19 cellular contexts compared by ENCODE assay signal in genomic region chr4:53587123-53587522, GRCh38. TPM values are rescaled to one million over a fixed set of nuclear protein-coding genes. Genes with fewer than 3 reads are reported as not detected.
DNase-seq lines count a peak whose midpoint lies in the region; TF ChIP-seq lines count a peak whose summit lies in the region.
"Had no signal": no experiment of that assay in that cellular context is flagged by ENCODE, and none has a peak within 500 bp of the region (broad histone marks: within the 10 kb centered on the region; RNA-seq: fewer than 3 reads in every experiment).

No MANE protein-coding gene starts in this region.

- peak overlapping the region; percentile 25 for H3K27ac Mint-ChIP-seq in progenitor cell of endocrine pancreas
- no peak overlapping the region for H3K27ac Mint-ChIP-seq in neural progenitor cell
- H3K27ac Mint-ChIP-seq: CD4-positive, alpha-beta memory T cell had no signal

- peaks cover 15% of the 10 kb centered on the region for H3K27me3 ChIP-seq in neural progenitor cell
- H3K27me3 ChIP-seq: SJCRH30 had no signal

- H3K4me2 ChIP-seq in neural progenitor cell: no peak overlapping the region
- H3K4me2 ChIP-seq: PC-9 had no signal

- no peaks in the 10 kb centered on the region for H3K36me3 ChIP-seq in neural progenitor cell
- H3K36me3 ChIP-seq: SJCRH30 had no signal

- no peak overlapping the region for H3K4me3 Mint-ChIP-seq in progenitor cell of endocrine pancreas (ENCODE audit: low read depth)
- H3K4me3 Mint-ChIP-seq in neural progenitor cell: no peak overlapping the region
- H3K4me3 Mint-ChIP-seq: CD4-positive, alpha-beta memory T cell had no signal

- no peak overlapping the region for H3K4me3 ChIP-seq in neural progenitor cell
- H3K4me3 ChIP-seq: PC-9, SJCRH30 had no signal

- no peaks in the 10 kb centered on the region for H3F3A ChIP-seq in neural progenitor cell (ENCODE audit: low read depth)

- H3K4me1 Mint-ChIP-seq in progenitor cell of endocrine pancreas (ENCODE audit: low read depth) (peaks cover 70% of the 10 kb centered on the region), neural progenitor cell (peaks cover 32% of the 10 kb centered on the region)

- peak; percentile 93 for DNase-seq in SW480 (ENCODE audit: low spot score)
- DNase-seq in kidney tubule cell (ENCODE audit: low spot score): peak; percentile 46
- no peak for DNase-seq in progenitor cell of endocrine pancreas (ENCODE audit: low spot score, unreplicated experiment)
- no peak for DNase-seq in NCI-H446 treated with DMSO at 0.1 percent for 48 hours (lab: John Stamatoyannopoulos, UW)
- DNase-seq in neural progenitor cell (ENCODE audit: low spot score): no peak
- DNase-seq in NCI-H1436 treated with DMSO at 0.1 percent for 48 hours (lab: John Stamatoyannopoulos, UW): no peak
- no peak for DNase-seq in stimulated activated CD4-positive, alpha-beta T cell treated with anti-CD3 and anti-CD28 coated beads, Interleukin-1b, Interleukin-23, amount 100 ng/mL, for 48 hours
- DNase-seq: 8988T; CD4-positive, alpha-beta memory T cell; DND-41; HFFc6; Karpas-422; NCI-H1105 treated with DMSO at 0.1 percent for 48 hours; NCI-H1930; NCI-H774; PC-9; SJCRH30 had no signal

- H3K9ac ChIP-seq in neural progenitor cell: no peak overlapping the region

- no peak overlapping the region for H2AFZ ChIP-seq in neural progenitor cell (replicated peaks)
- H2AFZ ChIP-seq: PC-9 had no signal

- no peaks in the 10 kb centered on the region for H4K20me1 ChIP-seq in neural progenitor cell (ENCODE audit: low read depth)

- H3K79me2 ChIP-seq in neural progenitor cell (ENCODE audit: low read depth): no peaks in the 10 kb centered on the region

- TF ChIP-seq CTCF in 22Rv1 (IDR thresholded peaks at IDR 0.05) (no peak), progenitor cell of endocrine pancreas (IDR thresholded peaks at IDR 0.05; ENCODE audit: unreplicated experiment) (no peak), neural progenitor cell (IDR thresholded peaks at IDR 0.05) (no peak)

- H3K27ac ChIP-seq in 22Rv1: peak overlapping the region; percentile 59
- H3K27ac ChIP-seq in neural progenitor cell: no peak overlapping the region
- H3K27ac ChIP-seq: PC-9, SJCRH30 had no signal

- peaks cover 16% of the 10 kb centered on the region for H3K36me3 Mint-ChIP-seq in progenitor cell of endocrine pancreas (ENCODE audit: insufficient read depth)
- H3K36me3 Mint-ChIP-seq in neural progenitor cell: no peaks in the 10 kb centered on the region
- H3K36me3 Mint-ChIP-seq: CD4-positive, alpha-beta memory T cell had no signal

- H3K9me3 ChIP-seq in neural progenitor cell (ENCODE audit: low read depth): no peaks in the 10 kb centered on the region
- H3K9me3 ChIP-seq: SJCRH30 had no signal

- H3K4me1 ChIP-seq in neural progenitor cell: peaks cover 22% of the 10 kb centered on the region

- no peaks in the 10 kb centered on the region for H3K27me3 Mint-ChIP-seq in progenitor cell of endocrine pancreas
- peaks cover 3% of the 10 kb centered on the region for H3K27me3 Mint-ChIP-seq in neural progenitor cell (ENCODE audit: insufficient read depth, low read depth)

- H3K9me3 Mint-ChIP-seq in progenitor cell of endocrine pancreas (ENCODE audit: low read depth): peaks cover 2% of the 10 kb centered on the region
- H3K9me3 Mint-ChIP-seq in neural progenitor cell: no peaks in the 10 kb centered on the region
- H3K9me3 Mint-ChIP-seq: CD4-positive, alpha-beta memory T cell; HFFc6 had no signal

RNA-seq across cellular contexts. Expression of gene LNX1, which starts 4.2 kb away (rescaled TPM):
- 19.8 and 21.7 TPM in 2 replicates for total RNA-seq in progenitor cell of endocrine pancreas
- 0.34 and 0.43 TPM in 2 replicates for total RNA-seq in neural progenitor cell (ENCODE audit: low replicate concordance)
- total RNA-seq: CD4-positive, alpha-beta memory T cell; NCI-H460 had no signal

Comparison
In these comparisons a context has a peak if more than half of its experiments do, and no peak if none do; other contexts are left out.
1. DNase-seq: peak in SW480 (single experiment) and kidney tubule cell (single experiment); none in progenitor cell of endocrine pancreas (single experiment), NCI-H446 treated with DMSO at 0.1 percent for 48 hours (single experiment), neural progenitor cell (single experiment), NCI-H1436 treated with DMSO at 0.1 percent for 48 hours (single experiment) and stimulated activated CD4-positive, alpha-beta T cell treated with anti-CD3 and anti-CD28 coated beads, Interleukin-1b, Interleukin-23, amount 100 ng/mL, for 48 hours (single experiment).
2. RNA of gene LNX1, which starts 4.2 kb away (total RNA-seq): 19.8 to 21.7 TPM in progenitor cell of endocrine pancreas; 0.34 to 0.43 TPM in neural progenitor cell; every median in the first group is over 10 times any median in the second.